ENCODE assay signal across 22 cellular contexts in the genomic region with DNA sequence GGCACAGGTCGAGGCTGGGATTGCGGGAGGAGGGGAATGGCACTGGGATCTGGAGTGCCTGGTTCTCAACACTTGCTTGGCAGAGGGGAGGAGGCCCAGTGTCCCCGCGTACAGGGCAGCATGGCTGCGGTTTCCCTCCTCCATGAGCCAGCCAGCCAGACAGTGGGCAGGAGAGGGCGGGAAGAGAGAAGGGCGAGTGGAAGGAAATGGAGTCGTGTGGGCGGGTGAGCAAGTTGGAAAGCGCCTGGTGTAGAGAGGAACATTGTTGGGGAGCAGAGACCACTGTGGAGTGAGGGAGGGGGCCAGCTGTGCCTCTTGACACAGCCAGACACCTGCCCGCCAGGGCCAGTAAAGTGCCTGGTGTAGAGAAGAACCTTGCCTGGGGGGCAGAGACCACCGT.
DNase-seq lines count a peak whose midpoint lies in the region; ATAC-seq lines count a peak whose summit lies in the region.
"Had no signal": no experiment of that assay in that cellular context is flagged by ENCODE, and none has a peak within 500 bp of the region (broad histone marks: within the 10 kb centered on the region; RNA-seq: fewer than 3 reads in every experiment).

No MANE protein-coding gene starts in this region.

- no peaks in the 10 kb centered on the region; a peak in 1 of 22 replicates for H3K9me3 ChIP-seq in BLaER1 treated with 17β-estradiol and CSF1 and Interleukin-3, amounts not matched to agents 10 nM and 100 nM (replicated peaks in 1 of 11)
- H3K9me3 ChIP-seq in GM23248 (ENCODE audit: low read depth) (no peaks in the 10 kb centered on the region), neuronal stem cell (replicated peaks in 1 of 2; ENCODE audit: control insufficient read depth in 2 of 2, insufficient read depth in 1 of 2, low read depth in 1 of 2, low read length in 2 of 2) (no peaks in the 10 kb centered on the region)

- peak overlapping the region; percentile 78 for H3K18ac ChIP-seq in neuronal stem cell (ENCODE audit: low read length)

- H3K4me1 ChIP-seq in BLaER1 treated with 17β-estradiol and CSF1 and Interleukin-3, amounts not matched to agents 10 nM and 100 nM, result peaks cover 52 to 100% (median 100%) of the 10 kb centered on the region in 10 experiments
- H3K4me1 ChIP-seq in GM23248 (ENCODE audit: insufficient read depth) (no peaks in the 10 kb centered on the region), neuronal stem cell (ENCODE audit: control insufficient read depth in 2 of 2, insufficient read depth in 1 of 2, low read depth in 1 of 2, low read length in 2 of 2) (peaks cover 2 to 16% of the 10 kb centered on the region in 2 donors)

- no peaks in the 10 kb centered on the region for H3K79me1 ChIP-seq in neuronal stem cell (ENCODE audit: low read depth, low read length)

- peaks cover 0 to 41% (median 20%) of the 10 kb centered on the region in 11 experiments; a peak in 14 of 22 replicates for H3K36me3 ChIP-seq in BLaER1 treated with 17β-estradiol and CSF1 and Interleukin-3, amounts not matched to agents 10 nM and 100 nM
- H3K36me3 ChIP-seq in GM23248 (ENCODE audit: low read depth), result no peaks in the 10 kb centered on the region
- H3K36me3 ChIP-seq in neuronal stem cell (replicated peaks in 1 of 2; ENCODE audit: control insufficient read depth in 2 of 2, insufficient read depth in 2 of 2, low read length in 2 of 2), result no peaks in the 10 kb centered on the region

- H3K27ac Mint-ChIP-seq in stimulated activated memory B cell treated with anti-CD40 and anti-IgM and Interleukin-4, amounts not matched to agents 10 μg/mL and 1 μg/mL and 100 μg/mL, for 72 hours, result no peak overlapping the region

- H3K4me1 Mint-ChIP-seq in stimulated activated memory B cell treated with anti-CD40 and anti-IgM and Interleukin-4, amounts not matched to agents 10 μg/mL and 1 μg/mL and 100 μg/mL, for 72 hours, result peaks cover 45% of the 10 kb centered on the region

- peak overlapping the region; percentile 75 for H3K14ac ChIP-seq in neuronal stem cell (ENCODE audit: low read length)

- H4K20me1 ChIP-seq in BLaER1 treated with 17β-estradiol and CSF1 and Interleukin-3, amounts not matched to agents 10 nM and 100 nM, result peaks cover 56 to 95% (median 80%) of the 10 kb centered on the region in 11 experiments; a peak in 21 of 22 replicates
- H4K20me1 ChIP-seq in GM23248 (ENCODE audit: insufficient read depth), result no peaks in the 10 kb centered on the region

- DNase-seq in GM23248 (peak; percentile 10), UCSD-AML1 (lab: John Stamatoyannopoulos, UW; ENCODE audit: unreplicated experiment) (peak; percentile 22), neuronal stem cell (ENCODE audit: low spot score) (no peak), D341Med (ENCODE audit: low spot score) (no peak)
- DNase-seq: ACHN; CD4-positive, CD25-positive, alpha-beta regulatory T cell; COR-L47; DMS153; GDM1; KBM-7; MV-4-11; NCI-H187; NCI-H2107; NCI-H446 treated with DMSO at 0.1 percent for 48 hours; NCI-H748 treated with DMSO at 0.1 percent for 48 hours; SHP77; T-helper 1 cell had no signal

- no peak overlapping the region for H4K8ac ChIP-seq in neuronal stem cell (ENCODE audit: low read depth, low read length)

- no peaks in the 10 kb centered on the region for H3K9me3 Mint-ChIP-seq in stimulated activated memory B cell treated with anti-CD40 and anti-IgM and Interleukin-4, amounts not matched to agents 10 μg/mL and 1 μg/mL and 100 μg/mL, for 72 hours
- H3K9me3 Mint-ChIP-seq: CD4-positive, CD25-positive, alpha-beta regulatory T cell had no signal

- no peak overlapping the region for H4K91ac ChIP-seq in neuronal stem cell (ENCODE audit: low read depth, low read length, poor library complexity)

- H3K36me3 Mint-ChIP-seq in stimulated activated memory B cell treated with anti-CD40 and anti-IgM and Interleukin-4, amounts not matched to agents 10 μg/mL and 1 μg/mL and 100 μg/mL, for 72 hours, result peaks cover 14% of the 10 kb centered on the region

- H3K23ac ChIP-seq in neuronal stem cell (ENCODE audit: low read depth, low read length, poor library complexity), result peak overlapping the region; percentile 13

- no peaks in the 10 kb centered on the region for H3K9me2 ChIP-seq in GM23248 (ENCODE audit: insufficient read depth)

- H3K27me3 ChIP-seq in BLaER1 treated with 17β-estradiol and CSF1 and Interleukin-3, amounts not matched to agents 10 nM and 100 nM, result peaks cover 0 to 18% (median 0%) of the 10 kb centered on the region in 11 experiments; a peak in 4 of 22 replicates
- H3K27me3 ChIP-seq in GM23248 (replicated peaks; ENCODE audit: insufficient read depth), result no peaks in the 10 kb centered on the region
- H3K27me3 ChIP-seq in neuronal stem cell (ENCODE audit: control insufficient read depth in 3 of 3, insufficient read depth in 3 of 3, low read depth in 1 of 3, low read length in 3 of 3), result no peaks in the 10 kb centered on the region

- ATAC-seq in stimulated activated memory B cell treated with anti-CD40 and anti-IgM and Interleukin-4, amounts not matched to agents 10 μg/mL and 1 μg/mL and 100 μg/mL, for 72 hours, result no peak
- ATAC-seq in HG03342 (IDR thresholded peaks at IDR 0.05; ENCODE audit: unreplicated experiment), result no peak
- ATAC-seq: HCT116 had no signal

- H3K9ac ChIP-seq in BLaER1 treated with 17β-estradiol and CSF1 and Interleukin-3, amounts not matched to agents 10 nM and 100 nM, result peak overlapping the region in 1 of 11 experiments; percentile 27; a peak in 1 of 22 replicates
- H3K9ac ChIP-seq in GM23248, result no peak overlapping the region
- no peak overlapping the region for H3K9ac ChIP-seq in neuronal stem cell (ENCODE audit: low read depth, low read length, poor library complexity)

- peaks cover 13% of the 10 kb centered on the region for H3K27me3 Mint-ChIP-seq in stimulated activated memory B cell treated with anti-CD40 and anti-IgM and Interleukin-4, amounts not matched to agents 10 μg/mL and 1 μg/mL and 100 μg/mL, for 72 hours
- H3K27me3 Mint-ChIP-seq: CD4-positive, CD25-positive, alpha-beta regulatory T cell had no signal

- no peak overlapping the region for H3K4ac ChIP-seq in neuronal stem cell (ENCODE audit: low read length)

- H2BK5ac ChIP-seq in neuronal stem cell (ENCODE audit: low read length), result no peak overlapping the region

- no peaks in the 10 kb centered on the region for H3F3A ChIP-seq in GM23248 (ENCODE audit: insufficient read depth)

- H2BK15ac ChIP-seq in neuronal stem cell (ENCODE audit: low read length), result no peak overlapping the region

- in situ Hi-C loops in GM23248 (cut with MboI), result no loop called here

- H2AK5ac ChIP-seq in neuronal stem cell (ENCODE audit: low read depth, low read length), result peak overlapping the region; percentile 39

- H2BK120ac ChIP-seq in neuronal stem cell (ENCODE audit: low read depth, low read length), result peak overlapping the region; percentile 6

- no peak overlapping the region for H2AFZ ChIP-seq in GM23248
- peak overlapping the region; percentile 22 for H2AFZ ChIP-seq in neuronal stem cell (ENCODE audit: low read length)

- no peaks in the 10 kb centered on the region for H3K79me2 ChIP-seq in GM23248 (ENCODE audit: insufficient read depth)

- no peak overlapping the region for H3K4me3 Mint-ChIP-seq in stimulated activated memory B cell treated with anti-CD40 and anti-IgM and Interleukin-4, amounts not matched to agents 10 μg/mL and 1 μg/mL and 100 μg/mL, for 72 hours
- H3K4me3 Mint-ChIP-seq: CD4-positive, CD25-positive, alpha-beta regulatory T cell had no signal

- H2BK12ac ChIP-seq in neuronal stem cell (ENCODE audit: low read length), result no peak overlapping the region

- 51 to 58% methylated on average over 12 of the region's 12 CpGs for WGBS in GM23248 (ENCODE audit: low coverage in 1 of 2, low lambda C conversion rate in 2 of 2, missing lambda C conversion rate in 2 of 2), 2 experiments
- 100% methylated on average over 3 of the region's 12 CpGs; no CpG with 5 or more reads in 1 of the 2 donors for WGBS in neuronal stem cell (ENCODE audit: extremely low coverage in 2 of 2, insufficient read length in 2 of 2, insufficient replicate concordance in 1 of 2), 2 donors

- peak overlapping the region; percentile 43 to 91 (median 87); a peak in 20 of 22 replicates for H3K4me2 ChIP-seq in BLaER1 treated with 17β-estradiol and CSF1 and Interleukin-3, amounts not matched to agents 10 nM and 100 nM
- no peak overlapping the region for H3K4me2 ChIP-seq in GM23248 (ENCODE audit: unreplicated experiment)
- no peak overlapping the region for H3K4me2 ChIP-seq in neuronal stem cell (ENCODE audit: insufficient read depth, low read length, poor library complexity, severe bottlenecking)

- peak overlapping the region in 4 of 11 experiments; percentile 3 to 53 (median 33); a peak in 4 of 22 replicates for H3K27ac ChIP-seq in BLaER1 treated with 17β-estradiol and CSF1 and Interleukin-3, amounts not matched to agents 10 nM and 100 nM
- no peak overlapping the region for H3K27ac ChIP-seq in GM23248
- H3K27ac ChIP-seq in neuronal stem cell (replicated peaks; ENCODE audit: low read length), result no peak overlapping the region
- H3K27ac ChIP-seq: SK-N-MC had no signal

- no peak overlapping the region for H3K4me3 ChIP-seq in BLaER1 treated with 17β-estradiol and CSF1 and Interleukin-3, amounts not matched to agents 10 nM and 100 nM
- H3K4me3 ChIP-seq in GM23248 (no peak overlapping the region), neuronal stem cell (ENCODE audit: low read length in 2 of 2) (no peak overlapping the region)
- H3K4me3 ChIP-seq: SK-N-MC had no signal

Comparison
In these comparisons a context has a peak if more than half of its experiments do, and no peak if none do; other contexts are left out.
1. H3K4me2 ChIP-seq: peak in BLaER1 treated with 17β-estradiol and CSF1 and Interleukin-3, amounts not matched to agents 10 nM and 100 nM (11 of 11); none in GM23248 (single experiment) and neuronal stem cell (single experiment).
2. DNase-seq: peak in GM23248 (single experiment) and UCSD-AML1 (single experiment); none in neuronal stem cell (single experiment) and D341Med (single experiment).